ENCODE assay signal across 11 cellular contexts in genomic region chr9:129839324-129840023, GRCh38. TPM values are rescaled to one million over a fixed set of nuclear protein-coding genes. Genes with fewer than 3 reads are reported as not detected.
DNase-seq lines count a peak whose midpoint lies in the region; ATAC-seq lines count a peak whose summit lies in the region.
"Had no signal": no experiment of that assay in that cellular context is flagged by ENCODE, and none has a peak within 500 bp of the region (broad histone marks: within the 10 kb centered on the region; RNA-seq: fewer than 3 reads in every experiment).

No MANE protein-coding gene starts in this region.

- no peak overlapping the region for H3K27ac ChIP-seq in mesenchymal stem cell (ENCODE audit: low read length, poor library complexity, severe bottlenecking)
- H3K27ac ChIP-seq: 22Rv1 had no signal

- H3K27ac Mint-ChIP-seq in activated CD4-positive, alpha-beta memory T cell treated with anti-CD3 and anti-CD28 coated beads for 36 hours, result peak overlapping the region; percentile 82

- H3K4me3 Mint-ChIP-seq in activated CD4-positive, alpha-beta memory T cell treated with anti-CD3 and anti-CD28 coated beads for 36 hours, result peak overlapping the region; percentile 53

- POLR2A ChIA-PET in activated CD4-positive, alpha-beta memory T cell treated with anti-CD3 and anti-CD28 coated beads for 36 hours (lab: Charles Lee), result interaction anchor here (1.3 kb wide), 1 partner anchor 29 kb away, joined by 4 read pairs; no protein-coding TSS in a partner anchor

- H2BK5ac ChIP-seq in mesenchymal stem cell (ENCODE audit: low read depth, low read length, poor library complexity, severe bottlenecking), result no peak overlapping the region

- H3K9ac ChIP-seq in mesenchymal stem cell (ENCODE audit: low read length), result peak overlapping the region; percentile 39

- H3K9me3 Mint-ChIP-seq in activated CD4-positive, alpha-beta memory T cell treated with anti-CD3 and anti-CD28 coated beads for 36 hours, result no peaks in the 10 kb centered on the region

- peak overlapping the region; percentile 73 for H2BK15ac ChIP-seq in mesenchymal stem cell (ENCODE audit: low read depth, poor library complexity, severe bottlenecking)

- CTCF ChIA-PET in activated CD4-positive, alpha-beta memory T cell treated with anti-CD3 and anti-CD28 coated beads for 36 hours (lab: Charles Lee), result interaction anchor here (1.3 to 1.5 kb wide), 2 partner anchors 46 to 267 kb away, joined by 3 to 8 read pairs; no protein-coding TSS in a partner anchor

- H3K9me3 ChIP-seq in mesenchymal stem cell (ENCODE audit: control insufficient read depth, low read length), result no peaks in the 10 kb centered on the region
- H3K9me3 ChIP-seq: Peyer's patch had no signal

- H3K27me3 ChIP-seq in mesenchymal stem cell (ENCODE audit: control insufficient read depth in 1 of 2, insufficient read depth in 1 of 2, low read length in 2 of 2), result no peaks in the 10 kb centered on the region
- H3K27me3 ChIP-seq: Peyer's patch had no signal

- H4K91ac ChIP-seq in mesenchymal stem cell (ENCODE audit: low read length), result peak overlapping the region; percentile 93

- peaks cover 4 to 14% of the 10 kb centered on the region in 2 experiments for H3K36me3 ChIP-seq in mesenchymal stem cell (ENCODE audit: control insufficient read depth in 1 of 2, insufficient read depth in 2 of 2, low read depth in 1 of 2, low read length in 2 of 2)
- H3K36me3 ChIP-seq: Peyer's patch had no signal

- peaks cover 37% of the 10 kb centered on the region for H3K79me1 ChIP-seq in mesenchymal stem cell (replicated peaks; ENCODE audit: low read length, poor library complexity, severe bottlenecking)

- H3K4me1 Mint-ChIP-seq in activated CD4-positive, alpha-beta memory T cell treated with anti-CD3 and anti-CD28 coated beads for 36 hours (ENCODE audit: low read depth), result peaks cover 54% of the 10 kb centered on the region

- no peak overlapping the region for H3K14ac ChIP-seq in mesenchymal stem cell (ENCODE audit: low read length in 2 of 2)

- ATAC-seq in GM21526 (IDR thresholded peaks at IDR 0.05; ENCODE audit: low FRiP score, unreplicated experiment) (no peak), HG03039 (IDR thresholded peaks at IDR 0.05; ENCODE audit: unreplicated experiment) (no peak)

- peak overlapping the region in 1 of 2 experiments; percentile 47 for H3K4ac ChIP-seq in mesenchymal stem cell (ENCODE audit: low read depth in 1 of 2, low read length in 2 of 2)

- peak overlapping the region; percentile 6 for H2BK120ac ChIP-seq in mesenchymal stem cell (ENCODE audit: low read depth, low read length)

- H3K4me1 ChIP-seq in mesenchymal stem cell (ENCODE audit: control insufficient read depth, insufficient read depth, low read depth, low read length), result peaks cover 22% of the 10 kb centered on the region

- no peak overlapping the region for H2AFZ ChIP-seq in mesenchymal stem cell (ENCODE audit: low read depth, low read length)

- H3K18ac ChIP-seq in mesenchymal stem cell (ENCODE audit: low read depth in 1 of 2, low read length in 2 of 2), result peak overlapping the region; percentile 42 to 44

- peak; percentile 40 for DNase-seq in NCI-H1092 treated with DMSO at 0.1 percent for 48 hours (lab: John Stamatoyannopoulos, UW)
- no peak for DNase-seq in NCI-H1092 (lab: John Stamatoyannopoulos, UW)
- DNase-seq in COLO668 (lab: John Stamatoyannopoulos, UW; ENCODE audit: unreplicated experiment), result peak; percentile 81
- DNase-seq in activated CD4-positive, alpha-beta memory T cell treated with anti-CD3 and anti-CD28 coated beads for 36 hours, result peak; percentile 19
- DNase-seq in mesenchymal stem cell, result no peak
- no peak for DNase-seq in NCI-H2227 treated with DMSO at 0.1 percent for 48 hours (lab: John Stamatoyannopoulos, UW)
- DNase-seq: activated effector memory CD4-positive, alpha-beta T cell treated with Interleukin-2 at 50 U/mL for 16 hours; Peyer's patch had no signal

- H3K4me3 ChIP-seq in mesenchymal stem cell (ENCODE audit: insufficient read depth in 1 of 2, low read depth in 1 of 2, low read length in 2 of 2), result no peak overlapping the region
- H3K4me3 ChIP-seq: Peyer's patch had no signal

- H3K4me2 ChIP-seq in mesenchymal stem cell (ENCODE audit: low read length, poor library complexity, severe bottlenecking), result no peak overlapping the region

- WGBS in mesenchymal stem cell, result 82% methylated on average over 9 of the region's 10 CpGs

- peak overlapping the region; percentile 64 for H4K8ac ChIP-seq in mesenchymal stem cell (ENCODE audit: low read length)

- H3K23ac ChIP-seq in mesenchymal stem cell (ENCODE audit: low read length in 2 of 2), result no peak overlapping the region

- intact Hi-C loops in activated CD4-positive, alpha-beta memory T cell treated with anti-CD3 and anti-CD28 coated beads for 36 hours (cut with micrococcal nuclease), result loop anchor here (2.0 to 5.0 kb wide), 3 partner anchors 21 to 403 kb away; no protein-coding TSS in a partner anchor

- H2AK5ac ChIP-seq in mesenchymal stem cell (ENCODE audit: low read length, severe bottlenecking), result no peak overlapping the region

- peak overlapping the region; percentile 40 to 95 for H2BK12ac ChIP-seq in mesenchymal stem cell (ENCODE audit: low read length in 2 of 2)

- no peaks in the 10 kb centered on the region for H3K27me3 Mint-ChIP-seq in activated CD4-positive, alpha-beta memory T cell treated with anti-CD3 and anti-CD28 coated beads for 36 hours

- H3K36me3 Mint-ChIP-seq in activated CD4-positive, alpha-beta memory T cell treated with anti-CD3 and anti-CD28 coated beads for 36 hours, result peaks cover 3% of the 10 kb centered on the region

RNA-seq across cellular contexts. Expression of gene USP20, which starts 4.2 kb away (rescaled TPM):
- 10 to 100 TPM; 51.6 to 55.3 TPM for total RNA-seq in activated CD4-positive, alpha-beta memory T cell treated with anti-CD3 and anti-CD28 coated beads for 36 hours
- 7.6 TPM for polyA plus RNA-seq in mesenchymal stem cell (2013, experiment 1 of 2)
- polyA plus RNA-seq in mesenchymal stem cell (2013, experiment 2 of 2), result 7.5 TPM

RNA-seq across cellular contexts. Expression of gene C9orf78, which starts 4.4 kb away (rescaled TPM):
- 10 to 100 TPM; 43.6 to 47.0 TPM for total RNA-seq in activated CD4-positive, alpha-beta memory T cell treated with anti-CD3 and anti-CD28 coated beads for 36 hours
- 36.7 TPM for polyA plus RNA-seq in mesenchymal stem cell (2013, experiment 1 of 2)
- polyA plus RNA-seq in mesenchymal stem cell (2013, experiment 2 of 2), result 38.1 TPM

RNA-seq across cellular contexts. Expression of gene TOR1A, which starts 15.5 kb away (rescaled TPM):
- total RNA-seq in activated CD4-positive, alpha-beta memory T cell treated with anti-CD3 and anti-CD28 coated beads for 36 hours, result 10 to 100 TPM; 38.5 to 41.6 TPM
- polyA plus RNA-seq in mesenchymal stem cell (2013, experiment 1 of 2), result 62.4 TPM
- 62.2 TPM for polyA plus RNA-seq in mesenchymal stem cell (2013, experiment 2 of 2)

RNA-seq across cellular contexts. Expression of gene TOR1B, which starts 36.5 kb away (rescaled TPM):
- total RNA-seq in activated CD4-positive, alpha-beta memory T cell treated with anti-CD3 and anti-CD28 coated beads for 36 hours, result 10 to 100 TPM; 20.6 to 23.0 TPM
- polyA plus RNA-seq in mesenchymal stem cell (2013, experiment 1 of 2), result 30.4 TPM
- 33.2 TPM for polyA plus RNA-seq in mesenchymal stem cell (2013, experiment 2 of 2)

Comparison
In these comparisons a context has a peak if more than half of its experiments do, and no peak if none do; other contexts are left out.
1. DNase-seq: peak in NCI-H1092 treated with DMSO at 0.1 percent for 48 hours (single experiment), COLO668 (single experiment) and activated CD4-positive, alpha-beta memory T cell treated with anti-CD3 and anti-CD28 coated beads for 36 hours (single experiment); none in NCI-H1092 (single experiment), mesenchymal stem cell (single experiment) and NCI-H2227 treated with DMSO at 0.1 percent for 48 hours (single experiment).